In genomic region chr17:36496018-36496789, GRCh38 we compare ENCODE assay signal across 14 cellular contexts. TPM values are rescaled to one million over a fixed set of nuclear protein-coding genes. Genes with fewer than 3 reads are reported as not detected.
A peak's percentile ranks its signal among the peaks of the same experiment; 100 is the strongest.
DNase-seq lines count a peak whose midpoint lies in the region; FAIRE-seq and TF ChIP-seq lines count a peak whose summit lies in the region.
"Had no signal": no experiment of that assay in that cellular context is flagged by ENCODE, and none has a peak within 500 bp of the region (broad histone marks: within the 10 kb centered on the region; RNA-seq: fewer than 3 reads in every experiment).

No MANE protein-coding gene starts in this region.

- no peaks in the 10 kb centered on the region for H3K36me3 ChIP-seq in ovary

- peaks cover 15% of the 10 kb centered on the region for H3K36me3 Mint-ChIP-seq in HFFc6 (ENCODE audit: low read depth)

- no peaks in the 10 kb centered on the region for H3K27me3 Mint-ChIP-seq in HFFc6 (ENCODE audit: insufficient read depth)
- H3K27me3 Mint-ChIP-seq: B cell, progenitor cell of endocrine pancreas had no signal

- H3K27ac Mint-ChIP-seq in HFFc6, result peak overlapping the region; percentile 42
- H3K27ac Mint-ChIP-seq: B cell, progenitor cell of endocrine pancreas had no signal

- intact Hi-C loops in ovary (cut with DNase I), result no loop called here

- DNase-seq in AG10803 (ENCODE audit: low read depth) (peak; percentile 17), HFFc6 (peak; percentile 5), ecto neural progenitor cell (ENCODE audit: low spot score) (peak; percentile 73), mesenteric fat pad (ENCODE audit: low spot score) (peak; percentile 55), NOMO-1 treated with dmso at 0.1 percent for 144 hours (lab: John Stamatoyannopoulos, UW; ENCODE audit: unreplicated experiment) (no peak), T1000 (lab: John Stamatoyannopoulos, UW) (no peak), HTR-8/SVneo (ENCODE audit: insufficient read length, low spot score) (no peak), ovary (no peak)
- DNase-seq: activated CD4-positive, alpha-beta T cell treated with anti-CD3 and anti-CD28 coated beads for 4 hours; NCI-H1105 treated with DMSO at 0.1 percent for 48 hours; NCI-H510A treated with DMSO at 0.1 percent for 48 hours; T-helper 1 cell had no signal

- TF ChIP-seq CTCF in AG10803 (conservative IDR thresholded peaks at IDR 0.05; ENCODE audit: low read length), result no peak
- no peak for TF ChIP-seq CTCF in HFFc6 (IDR thresholded peaks at IDR 0.05)
- no peak for TF ChIP-seq CTCF in ovary (IDR thresholded peaks at IDR 0.05)

- 81 to 84% (median 83%) methylated on average over 9 of the region's 9 CpGs for WGBS in ovary, 3 donors

- no peaks in the 10 kb centered on the region for H3K9me3 Mint-ChIP-seq in HFFc6

- FAIRE-seq in HTR-8/SVneo (lab: Jason Lieb, UNC), result no peak

- H3K4me1 Mint-ChIP-seq in HFFc6 (ENCODE audit: low read depth), result peaks cover 15% of the 10 kb centered on the region

- TF ChIP-seq POLR2A in ovary (IDR thresholded peaks at IDR 0.05), result no peak

- H3K4me3 Mint-ChIP-seq in HFFc6, result no peak overlapping the region
- H3K4me3 Mint-ChIP-seq: B cell had no signal

- no peaks in the 10 kb centered on the region for H3K27me3 ChIP-seq in ovary

- H3K27ac ChIP-seq in ovary, result no peak overlapping the region

- H3K4me3 ChIP-seq in AG10803 (ENCODE audit: low read length) (no peak overlapping the region), ovary (no peak overlapping the region)

- H3K9me3 ChIP-seq in ovary, result no peaks in the 10 kb centered on the region

- H3K4me1 ChIP-seq in ovary (ENCODE audit: insufficient read depth), result no peaks in the 10 kb centered on the region

- no peak for TF ChIP-seq EP300 in ovary (IDR thresholded peaks at IDR 0.05)

RNA-seq across cellular contexts. Expression of gene ZNHIT3, which starts 9.7 kb away (rescaled TPM):
- total RNA-seq in HFFc6 (2021; fragmentation: NEBNext Ultra II Directional; extraction: Animal tissue kit (Norgen Biotek cat#: 25700)), result 10 to 100 TPM; 26.7 to 32.2 (median 29.6) TPM
- total RNA-seq in mesenteric fat pad (19.1 TPM), ovary (10 to 100 TPM; 27.7 to 47.2 (median 29.9) TPM)
- polyA plus RNA-seq in ovary, result 10 to 100 TPM; 59.5 to 63.5 TPM

RNA-seq across cellular contexts. Expression of gene MYO19, which starts 38.5 kb away (rescaled TPM):
- total RNA-seq in HFFc6 (2021; fragmentation: NEBNext Ultra II Directional; extraction: Animal tissue kit (Norgen Biotek cat#: 25700)), result 10 to 100 TPM; 32.4 to 45.9 (median 38.4) TPM
- total RNA-seq in mesenteric fat pad, result 46.8 TPM
- total RNA-seq in ovary, result 10 to 100 TPM; 20.0 to 46.7 (median 28.8) TPM
- 10 to 100 TPM; 13.4 to 13.9 TPM for polyA plus RNA-seq in ovary

RNA-seq across cellular contexts. Expression of gene PIGW, which starts 38.6 kb away (rescaled TPM):
- 10 to 100 TPM; 12.0 to 15.1 (median 12.5) TPM for total RNA-seq in HFFc6 (2021; fragmentation: NEBNext Ultra II Directional; extraction: Animal tissue kit (Norgen Biotek cat#: 25700))
- total RNA-seq in mesenteric fat pad (8.9 TPM), ovary (1 to 10 TPM in 6 of 7 donors, under 1 TPM in 1; 0.60 to 10.0 (median 4.6) TPM)
- polyA plus RNA-seq in ovary, result 1 to 10 TPM; 3.0 to 7.1 TPM

RNA-seq across cellular contexts. Expression of gene GGNBP2, which starts 48.5 kb away (rescaled TPM):
- total RNA-seq in HFFc6 (2021; fragmentation: NEBNext Ultra II Directional; extraction: Animal tissue kit (Norgen Biotek cat#: 25700)), result 10 to 100 TPM; 53.1 to 62.8 (median 54.2) TPM
- total RNA-seq in mesenteric fat pad, result 75.4 TPM
- 10 to 100 TPM; 45.1 to 92.1 (median 66.2) TPM for total RNA-seq in ovary
- polyA plus RNA-seq in ovary, result 10 to 100 TPM; 52.4 to 86.2 TPM

Comparison
In these comparisons a context has a peak if more than half of its experiments do, and no peak if none do; other contexts are left out.
1. DNase-seq: peak in AG10803 (single experiment), HFFc6 (single experiment), ecto neural progenitor cell (single experiment) and mesenteric fat pad (single experiment); none in NOMO-1 treated with dmso at 0.1 percent for 144 hours (single experiment), T1000 (single experiment), HTR-8/SVneo (single experiment) and ovary (0 of 5).